ENCODE assay signal across 15 cellular contexts in genomic region chr7:99122762-99123161, GRCh38.
"Had no signal": no experiment of that assay in that cellular context is flagged by ENCODE, and none has a peak within 500 bp of the region (broad histone marks: within the 10 kb centered on the region; RNA-seq: fewer than 3 reads in every experiment).

No MANE protein-coding gene starts in this region.

- H3K9ac ChIP-seq: neural progenitor cell had no signal

- H3K9me3 ChIP-seq: breast epithelium, heart left ventricle had no signal

- H3K27me3 ChIP-seq: breast epithelium, foreskin keratinocyte, heart left ventricle, neural progenitor cell had no signal

- H3K27me3 Mint-ChIP-seq: activated CD8-positive, alpha-beta memory T cell treated with anti-CD3 and anti-CD28 coated beads, Interleukin-2, amount 10 ng/mL, durations not matched to agents 7 days and 5 days; activated naive CD4-positive, alpha-beta T cell treated with anti-CD3 and anti-CD28 coated beads, Interleukin-2, amount 50 U/mL, for 24 hours; activated T-cell treated with anti-CD3 and anti-CD28 coated beads, Interleukin-2, amount 50 U/mL, for 24 hours had no signal

- H3K4me3 ChIP-seq: breast epithelium, heart left ventricle, neural progenitor cell had no signal

- H3K27ac Mint-ChIP-seq: activated CD8-positive, alpha-beta memory T cell treated with anti-CD3 and anti-CD28 coated beads, Interleukin-2, amount 10 ng/mL, durations not matched to agents 7 days and 5 days; activated naive CD4-positive, alpha-beta T cell treated with anti-CD3 and anti-CD28 coated beads, Interleukin-2, amount 50 U/mL, for 24 hours; activated T-cell treated with anti-CD3 and anti-CD28 coated beads, Interleukin-2, amount 50 U/mL, for 24 hours; mesothelial cell of epicardium; neural progenitor cell had no signal

- H3K4me3 Mint-ChIP-seq: activated CD8-positive, alpha-beta memory T cell treated with anti-CD3 and anti-CD28 coated beads, Interleukin-2, amount 10 ng/mL, durations not matched to agents 7 days and 5 days; activated naive CD4-positive, alpha-beta T cell treated with anti-CD3 and anti-CD28 coated beads, Interleukin-2, amount 50 U/mL, for 24 hours; activated T-cell treated with anti-CD3 and anti-CD28 coated beads, Interleukin-2, amount 50 U/mL, for 24 hours; mesothelial cell of epicardium; neural progenitor cell had no signal

- H3K36me3 ChIP-seq: breast epithelium, heart left ventricle, neural progenitor cell had no signal

- H3K9me3 Mint-ChIP-seq: activated naive CD4-positive, alpha-beta T cell treated with anti-CD3 and anti-CD28 coated beads, Interleukin-2, amount 50 U/mL, for 24 hours had no signal

- DNase-seq: activated CD4-positive, alpha-beta T cell treated with anti-CD3 and anti-CD28 coated beads, Interleukin-2, amount 50 U/mL, for 48 hours; activated CD4-positive, CD25-positive, alpha-beta regulatory T cell treated with anti-CD3 and anti-CD28 coated beads, Interleukin-2, amount 50 U/mL, for 72 hours; activated CD8-positive, alpha-beta memory T cell treated with anti-CD3 and anti-CD28 coated beads, Interleukin-2, amount 10 ng/mL, durations not matched to agents 7 days and 5 days; activated effector memory CD4-positive, alpha-beta T cell treated with Interleukin-2 at 50 U/mL for 16 hours; activated T-cell treated with anti-CD3 and anti-CD28 coated beads, Interleukin-2, amount 50 U/mL, for 24 hours; foreskin keratinocyte; heart left ventricle; islet precursor cell; small intestine; T-helper 9 cell had no signal

- H3K27ac ChIP-seq: neural progenitor cell had no signal

- ATAC-seq: activated CD8-positive, alpha-beta memory T cell treated with anti-CD3 and anti-CD28 coated beads, Interleukin-2, amount 10 ng/mL, durations not matched to agents 7 days and 5 days; esophagus mucosa; foreskin keratinocyte; heart left ventricle had no signal

- H3K4me1 Mint-ChIP-seq: neural progenitor cell had no signal
